1 cellular context compared by ENCODE assay signal in genomic region chr11:110093407-110094297, GRCh38.
TF ChIP-seq lines count a peak whose summit lies in the region.

No MANE protein-coding gene starts in this region.

TF ChIP-seq in HepG2, 621 proteins besides CTCF, POLR2A, EP300 and RAD21 (continued from another document):
- TF ChIP-seq, protein P1, sequence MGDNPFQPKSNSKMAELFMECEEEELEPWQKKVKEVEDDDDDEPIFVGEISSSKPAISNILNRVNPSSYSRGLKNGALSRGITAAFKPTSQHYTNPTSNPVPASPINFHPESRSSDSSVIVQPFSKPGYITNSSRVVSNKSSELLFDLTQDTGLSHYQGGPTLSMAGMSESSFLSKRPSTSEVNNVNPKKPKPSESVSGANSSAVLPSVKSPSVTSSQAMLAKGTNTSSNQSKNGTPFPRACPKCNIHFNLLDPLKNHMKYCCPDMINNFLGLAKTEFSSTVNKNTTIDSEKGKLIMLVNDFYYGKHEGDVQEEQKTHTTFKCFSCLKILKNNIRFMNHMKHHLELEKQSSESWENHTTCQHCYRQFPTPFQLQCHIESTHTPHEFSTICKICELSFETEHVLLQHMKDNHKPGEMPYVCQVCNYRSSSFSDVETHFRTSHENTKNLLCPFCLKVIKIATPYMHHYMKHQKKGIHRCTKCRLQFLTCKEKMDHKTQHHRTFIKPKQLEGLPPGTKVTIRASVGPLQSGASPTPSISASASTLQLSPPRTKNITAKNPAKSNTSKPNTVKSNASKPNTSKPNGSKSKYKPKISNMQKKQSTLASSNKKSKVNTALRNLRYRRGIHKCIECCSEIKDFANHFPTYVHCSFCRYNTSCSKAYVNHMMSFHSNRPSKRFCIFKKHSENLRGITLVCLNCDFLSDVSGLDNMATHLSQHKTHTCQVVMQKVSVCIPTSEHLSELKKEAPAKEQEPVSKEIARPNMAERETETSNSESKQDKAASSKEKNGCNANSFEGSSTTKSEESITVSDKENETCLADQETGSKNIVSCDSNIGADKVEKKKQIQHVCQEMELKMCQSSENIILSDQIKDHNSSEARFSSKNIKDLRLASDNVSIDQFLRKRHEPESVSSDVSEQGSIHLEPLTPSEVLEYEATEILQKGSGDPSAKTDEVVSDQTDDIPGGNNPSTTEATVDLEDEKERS (CRISPR knock-in tag; IDR thresholded peaks at IDR 0.05): no peak
- TF ChIP-seq NFYC (CRISPR knock-in tag; IDR thresholded peaks at IDR 0.05) (no peak), ZNF10 (CRISPR knock-in tag; IDR thresholded peaks at IDR 0.05; ENCODE audit: borderline replicate concordance, low read depth) (no peak), ZNF646 (CRISPR knock-in tag; IDR thresholded peaks at IDR 0.05) (no peak), ZNF782 (CRISPR knock-in tag; IDR thresholded peaks at IDR 0.05; ENCODE audit: borderline replicate concordance) (no peak), ZNF484 (CRISPR knock-in tag; IDR thresholded peaks at IDR 0.05; ENCODE audit: borderline replicate concordance, low read depth) (no peak)
- TF ChIP-seq, protein P2, sequence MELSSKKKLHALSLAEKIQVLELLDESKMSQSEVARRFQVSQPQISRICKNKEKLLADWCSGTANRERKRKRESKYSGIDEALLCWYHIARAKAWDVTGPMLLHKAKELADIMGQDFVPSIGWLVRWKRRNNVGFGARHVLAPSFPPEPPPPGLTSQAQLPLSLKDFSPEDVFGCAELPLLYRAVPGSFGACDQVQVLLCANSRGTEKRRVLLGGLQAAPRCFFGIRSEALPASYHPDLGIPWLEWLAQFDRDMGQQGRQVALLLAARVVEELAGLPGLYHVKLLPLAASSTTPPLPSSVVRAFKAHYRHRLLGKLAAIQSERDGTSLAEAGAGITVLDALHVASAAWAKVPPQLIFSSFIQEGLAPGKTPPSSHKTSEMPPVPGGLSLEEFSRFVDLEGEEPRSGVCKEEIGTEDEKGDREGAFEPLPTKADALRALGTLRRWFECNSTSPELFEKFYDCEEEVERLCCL (CRISPR knock-in tag; IDR thresholded peaks at IDR 0.05; ENCODE audit: borderline replicate concordance): no peak
